8 cellular contexts compared by ENCODE assay signal in the genomic region with DNA sequence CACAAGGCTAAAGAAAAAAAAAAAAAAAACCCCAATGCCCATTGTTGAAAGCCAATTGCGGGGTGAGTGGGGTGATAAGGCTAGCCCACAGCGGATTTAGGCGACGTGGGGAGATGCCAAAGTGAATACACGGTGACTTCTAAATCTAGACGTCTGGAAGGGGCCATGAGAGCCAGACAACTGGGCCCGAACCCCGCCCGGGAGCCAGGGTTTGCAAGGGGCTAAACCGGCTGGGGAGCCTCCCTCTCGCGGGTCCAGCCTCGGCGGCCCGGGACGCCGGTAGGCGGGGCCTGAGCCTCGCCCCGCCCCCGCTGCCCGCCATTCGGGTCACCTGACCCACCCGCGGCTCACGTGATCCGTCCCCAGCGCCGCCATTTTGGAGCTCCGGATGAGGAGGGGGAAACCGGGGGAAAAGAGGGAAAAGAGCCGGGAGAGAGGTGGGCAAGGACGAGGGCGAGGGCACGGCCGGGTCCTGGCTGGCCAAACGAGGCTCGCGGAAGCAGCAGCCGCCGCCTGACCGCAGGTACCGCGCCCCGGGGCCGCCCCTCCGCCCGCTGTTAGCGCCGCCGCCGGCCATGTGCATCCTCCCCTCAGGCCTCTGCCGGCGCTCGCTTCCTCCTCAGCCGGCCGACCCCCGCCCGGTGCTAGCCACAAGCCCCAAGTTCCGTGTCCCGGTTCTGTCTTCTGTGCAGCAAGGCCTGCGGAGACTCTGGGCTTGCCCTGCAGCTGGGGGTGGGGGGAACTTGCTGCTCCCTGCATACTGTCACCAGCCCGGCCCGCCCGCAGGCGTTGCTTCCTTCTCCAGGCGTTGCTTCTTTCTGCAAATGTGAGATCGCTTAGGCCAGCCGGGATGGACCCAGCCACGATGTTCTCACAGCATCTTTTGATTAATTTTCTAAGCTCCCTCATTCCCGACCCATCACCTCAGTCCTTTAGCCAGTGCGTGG. TPM values are rescaled to one million over a fixed set of nuclear protein-coding genes. Genes with fewer than 3 reads are reported as not detected.
DNase-seq lines count a peak whose midpoint lies in the region; ATAC-seq, FAIRE-seq and TF ChIP-seq lines count a peak whose summit lies in the region.

TSS of gene ZNF507 (plus strand) at position 350 of the 947 bp plus-strand sequence. CDS start 7,221 bp downstream, outside the sequence.

- H3K27me3 Mint-ChIP-seq in dendritic cell treated with granulocyte-macrophage colony-stimulating factor and Interleukin-4, amounts not matched to agents 40 ng/mL and 50 ng/mL, for 4 days, result peaks cover 91% of the 10 kb centered on the region

- H3K27ac ChIP-seq in BLaER1 treated with 17β-estradiol and CSF1 and Interleukin-3, amounts not matched to agents 10 nM and 100 nM, result peak within 1 kb of the TSS in 10 of 11 experiments; percentile 53 to 97 (median 95); a peak in 19 of 22 replicates
- H3K27ac ChIP-seq in HepG2 (ENCODE audit: extremely low read length, insufficient read depth, low read length), result peak within 1 kb of the TSS; percentile 76

- peaks cover 0 to 100% (median 0%) of the 10 kb centered on the region in 11 experiments; a peak in 9 of 22 replicates for H3K27me3 ChIP-seq in BLaER1 treated with 17β-estradiol and CSF1 and Interleukin-3, amounts not matched to agents 10 nM and 100 nM
- no peaks in the 10 kb centered on the region; a peak in 1 of 5 replicates for H3K27me3 ChIP-seq in HepG2 (ENCODE audit: control insufficient read depth in 1 of 2, insufficient read depth in 2 of 2, low read length in 2 of 2)

- in situ Hi-C loops in HepG2 (cut with HindIII; ENCODE audit: extremely low pct_ligation_motif_present, low pct_unique_long_range_greater_than_20kb), result no loop called here

- H4K20me1 ChIP-seq in BLaER1 treated with 17β-estradiol and CSF1 and Interleukin-3, amounts not matched to agents 10 nM and 100 nM, result peaks cover 0 to 56% (median 32%) of the 10 kb centered on the region in 11 experiments; a peak in 17 of 22 replicates
- peaks cover 4% of the 10 kb centered on the region; the same call in 1 of the 2 replicates for H4K20me1 ChIP-seq in HepG2 (ENCODE audit: insufficient read depth, low read length)

- H3K9ac ChIP-seq in BLaER1 treated with 17β-estradiol and CSF1 and Interleukin-3, amounts not matched to agents 10 nM and 100 nM, result peak within 1 kb of the TSS; percentile 72 to 97 (median 93); a peak in 21 of 22 replicates
- H3K9ac ChIP-seq in HepG2 (ENCODE audit: insufficient read depth, low read depth, low read length), result peak within 1 kb of the TSS; percentile 90

- peaks cover 0 to 12% (median 0%) of the 10 kb centered on the region in 11 experiments; a peak in 2 of 22 replicates for H3K9me3 ChIP-seq in BLaER1 treated with 17β-estradiol and CSF1 and Interleukin-3, amounts not matched to agents 10 nM and 100 nM (replicated peaks in 1 of 11)
- H3K9me3 ChIP-seq in HepG2 (ENCODE audit: low read length), result no peaks in the 10 kb centered on the region

- peak; percentile 94 for DNase-seq in GM19238 (ENCODE audit: insufficient read length, low spot score)
- DNase-seq in NCI-H524 (lab: John Stamatoyannopoulos, UW), result peak; percentile 81 to 82
- DNase-seq in activated CD4-positive, alpha-beta T cell treated with anti-CD3 and anti-CD28 coated beads, Interleukin-2, amount 50 U/mL, for 1 hour, result peak; percentile 74
- DNase-seq in HepG2 (ENCODE audit: low spot score), result peak; percentile 59
- DNase-seq in stimulated activated CD4-positive, alpha-beta T cell treated with anti-CD3 and anti-CD28 coated beads, Interleukin-2, amount 100 ng/mL, for 48 hours, result peak; percentile 84

- TF ChIP-seq CTCF in HepG2 (CRISPR knock-in tag; IDR thresholded peaks at IDR 0.05), result peak; percentile 13; the same call in 1 of the 2 replicates

- H3K4me3 Mint-ChIP-seq in dendritic cell treated with granulocyte-macrophage colony-stimulating factor and Interleukin-4, amounts not matched to agents 40 ng/mL and 50 ng/mL, for 4 days, result peak within 1 kb of the TSS; percentile 84

- peaks cover 10% of the 10 kb centered on the region for H3K4me1 Mint-ChIP-seq in dendritic cell treated with granulocyte-macrophage colony-stimulating factor and Interleukin-4, amounts not matched to agents 40 ng/mL and 50 ng/mL, for 4 days (ENCODE audit: low read depth)

- no peak for FAIRE-seq in HepG2 (lab: Jason Lieb, UNC)

- ATAC-seq in HG03432 (IDR thresholded peaks at IDR 0.05; ENCODE audit: unreplicated experiment) (peak; percentile 89), HepG2 (peak; percentile 82)

- peak within 1 kb of the TSS; percentile 45 for H3K27ac Mint-ChIP-seq in dendritic cell treated with granulocyte-macrophage colony-stimulating factor and Interleukin-4, amounts not matched to agents 40 ng/mL and 50 ng/mL, for 4 days

- POLR2A ChIA-PET in HepG2 (lab: Yijun Ruan, JAX), result interaction anchor here (1.0 to 2.6 kb wide), 7 partner anchors 9 to 236 kb away, joined by 3 to 31 read pairs (median 16); partner anchors contain the start of genes DPY19L3 and PDCD5

- H3K4me2 ChIP-seq in BLaER1 treated with 17β-estradiol and CSF1 and Interleukin-3, amounts not matched to agents 10 nM and 100 nM, result peak within 1 kb of the TSS; percentile 83 to 96 (median 92)
- H3K4me2 ChIP-seq in HepG2 (ENCODE audit: low read depth, low read length), result peak within 1 kb of the TSS; percentile 81

- peak within 1 kb of the TSS; percentile 71 for H2AFZ ChIP-seq in HepG2 (ENCODE audit: low read length)

- intact Hi-C loops in dendritic cell treated with granulocyte-macrophage colony-stimulating factor and Interleukin-4, amounts not matched to agents 40 ng/mL and 50 ng/mL, for 4 days (cut with micrococcal nuclease), result loop anchor here (10.0 kb wide), 1 partner anchor 229 kb away; no protein-coding TSS in a partner anchor
- intact Hi-C loops in HepG2 (cut with micrococcal nuclease; ENCODE audit: unreplicated experiment), result no loop called here

- TF ChIP-seq RAD21 in HepG2 (CRISPR knock-in tag; IDR thresholded peaks at IDR 0.05), result no peak; the same call in 1 of the 2 replicates

- TF ChIP-seq EP300 in HepG2 (IDR thresholded peaks at IDR 0.05; ENCODE audit: low read depth in 2 of 2, low read length in 2 of 2) (no peak), HepG2 (CRISPR knock-in tag; IDR thresholded peaks at IDR 0.05; ENCODE audit: borderline replicate concordance) (no peak)

- CTCF ChIA-PET in HepG2 (lab: Yijun Ruan, JAX; ENCODE audit: low intra/inter-chr PET ratio, low total read pairs), result no interaction called here

- TSS peak; percentile 66 for BruUV-seq in HepG2 (replicated peaks; lab: Mats Ljungman, UMichigan)

- peak; percentile 47 to 58; a peak in 3 of 4 replicates for TF ChIP-seq POLR2A in HepG2 (IDR thresholded peaks at IDR 0.05; ENCODE audit: insufficient read depth in 1 of 2, low read depth in 2 of 2, low read length in 2 of 2)

- H3K9me3 Mint-ChIP-seq in dendritic cell treated with granulocyte-macrophage colony-stimulating factor and Interleukin-4, amounts not matched to agents 40 ng/mL and 50 ng/mL, for 4 days, result no peaks in the 10 kb centered on the region

- H3K36me3 ChIP-seq in BLaER1 treated with 17β-estradiol and CSF1 and Interleukin-3, amounts not matched to agents 10 nM and 100 nM, result peaks cover 0 to 35% (median 22%) of the 10 kb centered on the region in 11 experiments; a peak in 19 of 22 replicates
- H3K36me3 ChIP-seq in HepG2 (replicated peaks in 1 of 2; ENCODE audit: control insufficient read depth in 1 of 2, insufficient read depth in 2 of 2, low read length in 2 of 2), result peaks cover 3 to 18% of the 10 kb centered on the region in 2 experiments; a peak in 4 of 5 replicates

- 29% methylated on average over 19 of the region's 72 CpGs for WGBS in HepG2 (ENCODE audit: low lambda C conversion rate)

- H3K4me3 ChIP-seq in BLaER1 treated with 17β-estradiol and CSF1 and Interleukin-3, amounts not matched to agents 10 nM and 100 nM, result peak within 1 kb of the TSS; percentile 62 to 87 (median 76)
- H3K4me3 ChIP-seq in HepG2 (replicated peaks in 1 of 3; ENCODE audit: insufficient read depth in 1 of 3, low read depth in 2 of 3, low read length in 3 of 3), result peak within 1 kb of the TSS; percentile 84 to 96 (median 94)

- peaks cover 15 to 28% (median 18%) of the 10 kb centered on the region in 10 experiments for H3K4me1 ChIP-seq in BLaER1 treated with 17β-estradiol and CSF1 and Interleukin-3, amounts not matched to agents 10 nM and 100 nM
- peaks cover 53% of the 10 kb centered on the region for H3K4me1 ChIP-seq in HepG2 (ENCODE audit: insufficient read depth, low read length)

- H3K36me3 Mint-ChIP-seq in dendritic cell treated with granulocyte-macrophage colony-stimulating factor and Interleukin-4, amounts not matched to agents 40 ng/mL and 50 ng/mL, for 4 days (ENCODE audit: low read depth), result no peaks in the 10 kb centered on the region

- H3K79me2 ChIP-seq in HepG2 (ENCODE audit: insufficient read depth, low read length), result peaks cover 45% of the 10 kb centered on the region

TF ChIP-seq in HepG2, 621 proteins besides CTCF, POLR2A, EP300 and RAD21 (continues in another document):
- TF ChIP-seq NONO (IDR thresholded peaks at IDR 0.05) (no peak), NONO (CRISPR knock-in tag; conservative IDR thresholded peaks at IDR 0.05) (no peak; the same call in 1 of the 2 replicates)

RNA-seq across cellular contexts. Expression of gene ZNF507, which starts in this region (rescaled TPM):
- total RNA-seq in HepG2 (2016; rRNA removed; fragmentation: Illumina TruSeq; extraction: Trizol), result 7.3 and 16.4 TPM in 2 replicates
- total RNA-seq in HepG2 (2016; cell fraction: cytosol; rRNA removed; fragmentation: Illumina TruSeq; extraction: Trizol; ENCODE audit: low read depth), result 1.8 TPM in 2 replicates
- total RNA-seq in HepG2 (2016; cell fraction: insoluble cytoplasmic fraction; rRNA removed; fragmentation: Illumina TruSeq; extraction: Trizol), result 6.3 and 13.8 TPM in 2 replicates
- 5.9 and 7.7 TPM in 2 replicates for total RNA-seq in HepG2 (2016; cell fraction: membrane; rRNA removed; fragmentation: Illumina TruSeq; extraction: Trizol)
- total RNA-seq in HepG2 (2016; cell fraction: nucleus; rRNA removed; fragmentation: Illumina TruSeq; extraction: Trizol), result 17.9 and 18.0 TPM in 2 replicates
- 9.3 and 10.9 TPM in 2 replicates for polyA plus RNA-seq in HepG2 (2011; rRNA removed)
- polyA plus RNA-seq in HepG2 (2011; cell fraction: cytosol; rRNA removed), result 4.4 and 7.4 TPM in 2 replicates
- 9.6 and 11.6 TPM in 2 replicates for polyA plus RNA-seq in HepG2 (2011; cell fraction: nucleus; rRNA removed)
- polyA plus RNA-seq in HepG2 (2012), result 8.5 and 10.8 TPM in 2 replicates
- polyA plus RNA-seq in HepG2 (2016; cell fraction: cytosol; fragmentation: Illumina TruSeq; extraction: Trizol; ENCODE audit: low read depth), result 0.23 and 0.26 TPM in 2 replicates
- polyA plus RNA-seq in HepG2 (2016; cell fraction: insoluble cytoplasmic fraction; fragmentation: Illumina TruSeq; extraction: Trizol; ENCODE audit: low read depth), result 12.0 TPM in 2 replicates
- polyA plus RNA-seq in HepG2 (2016; cell fraction: membrane; fragmentation: Illumina TruSeq; extraction: Trizol; ENCODE audit: low read depth), result 1.4 and 1.5 TPM in 2 replicates
- 20.3 and 21.4 TPM in 2 replicates for polyA plus RNA-seq in HepG2 (2016; cell fraction: nucleus; fragmentation: Illumina TruSeq; extraction: Trizol; ENCODE audit: insufficient read depth, low read depth)
- polyA minus RNA-seq in HepG2 (2011; rRNA and poly(A)+ RNA removed; ENCODE audit: low replicate concordance), result 8.0 and 18.6 TPM in 2 replicates
- polyA minus RNA-seq in HepG2 (2011; cell fraction: cytosol; rRNA and poly(A)+ RNA removed), result 8.3 and 12.6 TPM in 2 replicates
- 38.0 and 39.0 TPM in 2 replicates for polyA minus RNA-seq in HepG2 (2011; cell fraction: nucleus; rRNA and poly(A)+ RNA removed)

Comparison
In these comparisons a context has a peak if more than half of its experiments do, and no peak if none do; other contexts are left out.
1. Peak in every context shown above with its lines: DNase-seq, ATAC-seq, H3K4me3 ChIP-seq and H3K27ac ChIP-seq.